In genomic region chr5:68368280-68368679, GRCh38 we compare ENCODE assay signal across 17 cellular contexts.
A peak's percentile ranks its signal among the peaks of the same experiment; 100 is the strongest.
DNase-seq lines count a peak whose midpoint lies in the region; ATAC-seq and TF ChIP-seq lines count a peak whose summit lies in the region.
"Had no signal": no experiment of that assay in that cellular context is flagged by ENCODE, and none has a peak within 500 bp of the region (broad histone marks: within the 10 kb centered on the region; RNA-seq: fewer than 3 reads in every experiment).

No MANE protein-coding gene starts in this region.

- no peaks in the 10 kb centered on the region for H3K36me3 Mint-ChIP-seq in activated T-helper 17 cell treated with anti-CD3 and anti-CD28 coated beads, Interleukin-2, amount 50 U/mL, for 72 hours (ENCODE audit: low read depth)
- no peaks in the 10 kb centered on the region for H3K36me3 Mint-ChIP-seq in CD8-positive, alpha-beta T cell

- H3F3A ChIP-seq in GM23248 (ENCODE audit: insufficient read depth) = peaks cover 21% of the 10 kb centered on the region

- H3K9ac ChIP-seq in GM23248 = no peak overlapping the region

- peaks cover 18% of the 10 kb centered on the region for H3K4me1 ChIP-seq in GM23248 (ENCODE audit: insufficient read depth)
- peaks cover 21% of the 10 kb centered on the region for H3K4me1 ChIP-seq in CD8-positive, alpha-beta T cell (ENCODE audit: insufficient read depth, low read length)
- peaks cover 10% of the 10 kb centered on the region for H3K4me1 ChIP-seq in OCI-LY7 (ENCODE audit: insufficient read depth, low read length, poor library complexity, severe bottlenecking)
- H3K4me1 ChIP-seq: SJSA1 had no signal

- peak; percentile 22 for DNase-seq in AG08395 (ENCODE audit: low spot score)
- peak; percentile 59 for DNase-seq in GM23248
- DNase-seq in glomerular visceral epithelial cell (ENCODE audit: extremely low spot score) = peak; percentile 5
- no peak for DNase-seq in CD8-positive, alpha-beta T cell
- DNase-seq in GM20000 (ENCODE audit: low spot score) = no peak
- DNase-seq in OCI-LY7 (ENCODE audit: low spot score) = no peak
- DNase-seq: ACHN, left ventricle myocardium superior, MG63, NCI-H1436 treated with DMSO at 0.1 percent for 48 hours, NCI-H774, WERI-Rb-1 had no signal

- peak; percentile 58 for ATAC-seq in activated T-helper 17 cell treated with anti-CD3 and anti-CD28 coated beads, Interleukin-2, amount 50 U/mL, for 72 hours (replicated peaks)
- no peak for ATAC-seq in CD8-positive, alpha-beta T cell
- no peak for ATAC-seq in GM21717 (IDR thresholded peaks at IDR 0.05; ENCODE audit: unreplicated experiment)
- ATAC-seq: left ventricle myocardium superior had no signal

- H3K4me3 ChIP-seq in GM23248 (no peak overlapping the region), OCI-LY7 (ENCODE audit: low read depth, low read length, poor library complexity, severe bottlenecking) (no peak overlapping the region)
- no peak overlapping the region for H3K4me3 ChIP-seq in CD8-positive, alpha-beta T cell (ENCODE audit: low read depth, low read length)
- H3K4me3 ChIP-seq: MG63, PC-9, SJSA1 had no signal

- H3K27ac Mint-ChIP-seq in activated T-helper 17 cell treated with anti-CD3 and anti-CD28 coated beads, Interleukin-2, amount 50 U/mL, for 72 hours = peak overlapping the region; percentile 70
- H3K27ac Mint-ChIP-seq in CD8-positive, alpha-beta T cell = no peak overlapping the region

- H3K27me3 ChIP-seq in GM23248 (replicated peaks; ENCODE audit: insufficient read depth) = no peaks in the 10 kb centered on the region
- no peaks in the 10 kb centered on the region for H3K27me3 ChIP-seq in CD8-positive, alpha-beta T cell (ENCODE audit: insufficient read depth, low read length)
- H3K27me3 ChIP-seq: MG63, SJSA1 had no signal

- peak overlapping the region; percentile 55 for H3K4me3 Mint-ChIP-seq in activated T-helper 17 cell treated with anti-CD3 and anti-CD28 coated beads, Interleukin-2, amount 50 U/mL, for 72 hours
- H3K4me3 Mint-ChIP-seq in CD8-positive, alpha-beta T cell = no peak overlapping the region

- no peaks in the 10 kb centered on the region for H3K27me3 Mint-ChIP-seq in activated T-helper 17 cell treated with anti-CD3 and anti-CD28 coated beads, Interleukin-2, amount 50 U/mL, for 72 hours
- no peaks in the 10 kb centered on the region for H3K27me3 Mint-ChIP-seq in CD8-positive, alpha-beta T cell (ENCODE audit: low read depth)
- H3K27me3 Mint-ChIP-seq: activated naive CD8-positive, alpha-beta T cell had no signal

- no peak for TF ChIP-seq CTCF in CD8-positive, alpha-beta T cell (IDR thresholded peaks at IDR 0.05)
- no peak for TF ChIP-seq CTCF in GM20000 (IDR thresholded peaks at IDR 0.05; ENCODE audit: extremely low read depth, missing control alignments)
- no peak for TF ChIP-seq CTCF in OCI-LY7 (conservative IDR thresholded peaks at IDR 0.05; ENCODE audit: low read length)

- in situ Hi-C loops in GM23248 (cut with MboI) = no loop called here

- no peak overlapping the region; the same call in 1 of the 2 replicates for H3K27ac ChIP-seq in GM23248
- no peak overlapping the region for H3K27ac ChIP-seq in CD8-positive, alpha-beta T cell (ENCODE audit: low read depth, low read length)
- H3K27ac ChIP-seq in OCI-LY7 (ENCODE audit: low read depth, low read length, poor library complexity, severe bottlenecking) = no peak overlapping the region
- H3K27ac ChIP-seq: PC-9, SJSA1, WERI-Rb-1 had no signal

- CTCF ChIA-PET in CD8-positive, alpha-beta T cell (lab: Charles Lee) = no interaction called here
- CTCF ChIA-PET in OCI-LY7 (lab: Charles Lee; ENCODE audit: unreplicated experiment) = no interaction called here

- no TSS peak for BruUV-seq in OCI-LY7 (replicated peaks; lab: Mats Ljungman, UMichigan)

- H4K20me1 ChIP-seq in GM23248 (ENCODE audit: insufficient read depth) (no peaks in the 10 kb centered on the region), OCI-LY7 (ENCODE audit: insufficient read depth, low read length) (no peaks in the 10 kb centered on the region)

- H3K9me2 ChIP-seq in GM23248 (ENCODE audit: insufficient read depth) = no peaks in the 10 kb centered on the region
- no peaks in the 10 kb centered on the region for H3K9me2 ChIP-seq in OCI-LY7 (ENCODE audit: insufficient read depth, low read length)

- H3K9me3 ChIP-seq in GM23248 (ENCODE audit: low read depth) (no peaks in the 10 kb centered on the region), OCI-LY7 (ENCODE audit: low read length) (no peaks in the 10 kb centered on the region)
- H3K9me3 ChIP-seq in CD8-positive, alpha-beta T cell (ENCODE audit: low read length) = no peaks in the 10 kb centered on the region
- H3K9me3 ChIP-seq: MG63, SJSA1 had no signal

- intact Hi-C loops in CD8-positive, alpha-beta T cell (cut with DNase I, micrococcal nuclease) = loop anchor here in 1 of 2 experiments (2.0 kb wide), 1 partner anchor 17 kb away; no protein-coding TSS in a partner anchor
- intact Hi-C loops in OCI-LY7 (cut with micrococcal nuclease; ENCODE audit: unreplicated experiment) = no loop called here

- H3K4me2 ChIP-seq in GM23248 (ENCODE audit: unreplicated experiment) (peak overlapping the region; percentile 14), OCI-LY7 (ENCODE audit: low read length) (no peak overlapping the region)
- H3K4me2 ChIP-seq: PC-9 had no signal

- H3K4me1 Mint-ChIP-seq in activated T-helper 17 cell treated with anti-CD3 and anti-CD28 coated beads, Interleukin-2, amount 50 U/mL, for 72 hours = peaks cover 28% of the 10 kb centered on the region
- peaks cover 30% of the 10 kb centered on the region for H3K4me1 Mint-ChIP-seq in CD8-positive, alpha-beta T cell (ENCODE audit: low read depth)

- POLR2A ChIA-PET in CD8-positive, alpha-beta T cell (lab: Charles Lee) = no interaction called here
- POLR2A ChIA-PET in OCI-LY7 (lab: Charles Lee) = no interaction called here

- no peaks in the 10 kb centered on the region; the same call in 1 of the 2 replicates for H3K36me3 ChIP-seq in GM23248 (ENCODE audit: low read depth)
- no peaks in the 10 kb centered on the region for H3K36me3 ChIP-seq in CD8-positive, alpha-beta T cell (ENCODE audit: insufficient read depth, low read length)
- no peaks in the 10 kb centered on the region for H3K36me3 ChIP-seq in OCI-LY7 (ENCODE audit: insufficient read depth, low read length)
- H3K36me3 ChIP-seq: MG63, SJSA1, WERI-Rb-1 had no signal

- H3K9me3 Mint-ChIP-seq in activated T-helper 17 cell treated with anti-CD3 and anti-CD28 coated beads, Interleukin-2, amount 50 U/mL, for 72 hours = no peaks in the 10 kb centered on the region
- H3K9me3 Mint-ChIP-seq in CD8-positive, alpha-beta T cell = peaks cover 3% of the 10 kb centered on the region

- H2AFZ ChIP-seq in GM23248 = peak overlapping the region; percentile 3; the same call in 1 of the 2 replicates
- H2AFZ ChIP-seq in OCI-LY7 (ENCODE audit: low read length) = no peak overlapping the region
- H2AFZ ChIP-seq: PC-9 had no signal

- no peaks in the 10 kb centered on the region for H3K79me2 ChIP-seq in GM23248 (ENCODE audit: insufficient read depth)
- H3K79me2 ChIP-seq in OCI-LY7 (ENCODE audit: insufficient read depth, low read depth, low read length) = no peaks in the 10 kb centered on the region

- WGBS in GM23248 (ENCODE audit: low coverage in 1 of 2, low lambda C conversion rate in 2 of 2, missing lambda C conversion rate in 2 of 2), 2 experiments = 26 to 31% methylated on average over 5 of the region's 5 CpGs

Comparison
In these comparisons a context has a peak if more than half of its experiments do, and no peak if none do; other contexts are left out.
1. DNase-seq: peak in AG08395 (single experiment), GM23248 (single experiment) and glomerular visceral epithelial cell (single experiment); none in CD8-positive, alpha-beta T cell (0 of 7), GM20000 (single experiment) and OCI-LY7 (single experiment).